In genomic region chr10:124974131-124974530, GRCh38 we compare ENCODE assay signal across 1 cellular context.
TF ChIP-seq lines count a peak whose summit lies in the region.

No MANE protein-coding gene starts in this region.

TF ChIP-seq in HepG2, 621 proteins besides CTCF, POLR2A, EP300 and RAD21 (continued from another document):
- TF ChIP-seq ZBTB4 (CRISPR knock-in tag; IDR thresholded peaks at IDR 0.05; ENCODE audit: borderline replicate concordance) (no peak), ZBTB21 (CRISPR knock-in tag; IDR thresholded peaks at IDR 0.05) (no peak), CBX5 (CRISPR knock-in tag; IDR thresholded peaks at IDR 0.05; ENCODE audit: borderline replicate concordance) (no peak), ZNF451 (CRISPR knock-in tag; IDR thresholded peaks at IDR 0.05) (no peak), ZFP37 (CRISPR knock-in tag; IDR thresholded peaks at IDR 0.05; ENCODE audit: borderline replicate concordance) (no peak), MATR3 (CRISPR knock-in tag; IDR thresholded peaks at IDR 0.05) (no peak), JDP2 (CRISPR knock-in tag; IDR thresholded peaks at IDR 0.05; ENCODE audit: borderline replicate concordance) (no peak), ZBTB20 (CRISPR knock-in tag; IDR thresholded peaks at IDR 0.05; ENCODE audit: borderline replicate concordance, low read depth) (no peak), TCF12 (IDR thresholded peaks at IDR 0.05) (no peak), TCF12 (CRISPR knock-in tag; IDR thresholded peaks at IDR 0.05) (no peak)
